8 cellular contexts compared by ENCODE assay signal in genomic region chr6:109690373-109690739, GRCh38. TPM values are rescaled to one million over a fixed set of nuclear protein-coding genes. Genes with fewer than 3 reads are reported as not detected.
A peak's percentile ranks its signal among the peaks of the same experiment; 100 is the strongest.
DNase-seq lines count a peak whose midpoint lies in the region; ATAC-seq, FAIRE-seq and TF ChIP-seq lines count a peak whose summit lies in the region.

No MANE protein-coding gene starts in this region.

- DNase-seq in DND-41 (peak; percentile 65), LHCN-M2 (ENCODE audit: low read depth) (peak; percentile 8), T-helper 9 cell (peak; percentile 54), K562 (ENCODE audit: extremely low read depth in 1 of 4, low spot score in 3 of 4) (peak; percentile 32 to 72 (median 57)), immature natural killer cell (peak; percentile 32 to 48 (median 46)), globus pallidus (ENCODE audit: low spot score) (no peak)
- peak; percentile 62 for DNase-seq in stimulated activated CD4-positive, alpha-beta T cell treated with anti-CD3 and anti-CD28 coated beads, Interleukin-12 subunit alpha, Interleukin-12 subunit beta, amount 100 ng/mL, for 4 hours

- no peaks in the 10 kb centered on the region for H3K36me3 ChIP-seq in DND-41 (ENCODE audit: insufficient read depth, low read length)
- H3K36me3 ChIP-seq in K562 (ENCODE audit: control insufficient read depth, insufficient read depth, low read length) = no peaks in the 10 kb centered on the region

- H3K4me3 Mint-ChIP-seq in immature natural killer cell = peak overlapping the region; percentile 93 to 98 (median 96)

- no TSS peak for BruUV-seq in K562 (replicated peaks; lab: Mats Ljungman, UMichigan)

- H3K4me1 Mint-ChIP-seq in immature natural killer cell = peaks cover 21 to 48% of the 10 kb centered on the region in 2 donors

- peak overlapping the region; percentile 96 for H2AFZ ChIP-seq in DND-41 (ENCODE audit: low read depth, low read length)
- H2AFZ ChIP-seq in K562 (ENCODE audit: low read depth, low read length) = peak overlapping the region; percentile 99

- peaks cover 0 to 10% (median 0%) of the 10 kb centered on the region in 3 donors for H3K36me3 Mint-ChIP-seq in immature natural killer cell

- ATAC-seq in DND-41 (ENCODE audit: insufficient read depth, low read depth) (peak; percentile 47), GM21723 (IDR thresholded peaks at IDR 0.05; ENCODE audit: unreplicated experiment) (peak; percentile 40), K562 (peak; percentile 74)

- H4K20me1 ChIP-seq in DND-41 (ENCODE audit: insufficient read depth, low read length) = no peaks in the 10 kb centered on the region
- H4K20me1 ChIP-seq in K562 (replicated peaks; ENCODE audit: control insufficient read depth, insufficient read depth, low read length) = no peaks in the 10 kb centered on the region

- peak overlapping the region; percentile 90 for H3K4me2 ChIP-seq in DND-41 (ENCODE audit: insufficient read depth, low read length)
- H3K4me2 ChIP-seq in K562 (ENCODE audit: insufficient read depth, low read length) = peak overlapping the region; percentile 96

- no peaks in the 10 kb centered on the region for H3K27me3 ChIP-seq in DND-41 (ENCODE audit: insufficient read depth, low read length, poor library complexity)
- H3K27me3 ChIP-seq in K562 (ENCODE audit: control insufficient read depth in 2 of 2, insufficient read depth in 2 of 2, low read length in 2 of 2) = peaks cover 2 to 4% of the 10 kb centered on the region in 2 experiments; a peak in 2 of 5 replicates

- peak overlapping the region; percentile 68 for H3K9ac ChIP-seq in DND-41 (ENCODE audit: low read depth, low read length)
- H3K9ac ChIP-seq in K562 (ENCODE audit: insufficient read depth in 1 of 2, low read depth in 2 of 2, low read length in 2 of 2) = peak overlapping the region; percentile 66 to 83

- WGBS in K562 (ENCODE audit: insufficient coverage, low coverage, missing lambda C conversion rate) = 9% methylated on average over 24 of the region's 24 CpGs

- no peak for TF ChIP-seq POLR2A in K562 (conservative IDR thresholded peaks at IDR 0.05)

- no peaks in the 10 kb centered on the region for H3K9me1 ChIP-seq in K562 (ENCODE audit: control insufficient read depth, insufficient read depth, low read length)

- H3K9me3 ChIP-seq in DND-41 (ENCODE audit: insufficient read depth, low read length, severe bottlenecking) (no peaks in the 10 kb centered on the region), K562 (replicated peaks; ENCODE audit: control insufficient read depth, insufficient read depth, low read depth, low read length) (no peaks in the 10 kb centered on the region)

- FAIRE-seq in K562 (lab: Jason Lieb, UNC) = no peak

- CTCF ChIA-PET in K562 (lab: Yijun Ruan, JAX; ENCODE audit: low intra/inter-chr PET ratio) = no interaction called here

- in situ Hi-C loops in K562 (cut with MboI) = no loop called here

- peaks cover 0 to 8% (median 0%) of the 10 kb centered on the region in 3 donors for H3K27me3 Mint-ChIP-seq in immature natural killer cell (ENCODE audit: low read depth in 3 of 3)

- TF ChIP-seq EP300 in K562 (IDR thresholded peaks at IDR 0.05; ENCODE audit: low read length) = no peak

- no peak for TF ChIP-seq CTCF in DND-41 (IDR thresholded peaks at IDR 0.05; ENCODE audit: borderline replicate concordance, extremely low read depth, low read length, poor library complexity, severe bottlenecking)
- TF ChIP-seq CTCF in K562 (IDR thresholded peaks at IDR 0.05 in 2 of 3, conservative IDR thresholded peaks at IDR 0.05 in 1 of 3; ENCODE audit: insufficient read depth in 2 of 3, low read depth in 1 of 3, low read length in 3 of 3) = no peak

- H3K27ac Mint-ChIP-seq in immature natural killer cell = peak overlapping the region; percentile 92 to 97 (median 94)

- H3K79me2 ChIP-seq in DND-41 (ENCODE audit: insufficient read depth, low read length) (no peaks in the 10 kb centered on the region), K562 (ENCODE audit: control insufficient read depth, insufficient read depth, low read length) (no peaks in the 10 kb centered on the region)

- no peaks in the 10 kb centered on the region for H3K9me3 Mint-ChIP-seq in immature natural killer cell

- peak overlapping the region; percentile 63 to 83 for H3K4me3 ChIP-seq in DND-41 (ENCODE audit: low read depth in 1 of 2, low read length in 2 of 2)
- H3K4me3 ChIP-seq in K562 = peak overlapping the region; percentile 55

- H3K4me1 ChIP-seq in DND-41 (ENCODE audit: insufficient read depth, low read length) (peaks cover 28% of the 10 kb centered on the region), K562 (replicated peaks in 1 of 2; ENCODE audit: control insufficient read depth in 2 of 2, insufficient read depth in 2 of 2, low read length in 2 of 2) (peaks cover 0 to 12% of the 10 kb centered on the region in 2 experiments; a peak in 3 of 5 replicates)

- intact Hi-C loops in K562 (cut with micrococcal nuclease) = loop anchor here (5.0 to 10.0 kb wide), 2 partner anchors 163 to 506 kb away; no protein-coding TSS in a partner anchor

- H3K27ac ChIP-seq in DND-41 (ENCODE audit: low read length) (peak overlapping the region; percentile 78), K562 (ENCODE audit: extremely low read depth, low read depth, low read length) (no peak overlapping the region; the same call in 2 of the 3 replicates)

- TF ChIP-seq RAD21 in K562 (CRISPR knock-in tag; conservative IDR thresholded peaks at IDR 0.05 in 1 of 2, IDR thresholded peaks at IDR 0.05 in 1 of 2) = no peak

- POLR2A ChIA-PET in K562 (lab: Yijun Ruan, JAX) = interaction anchor here (0.5 to 1.3 kb wide), 2 partner anchors 26 to 490 kb away, joined by 3 to 4 read pairs; no protein-coding TSS in a partner anchor

TF ChIP-seq in K562, 482 proteins besides CTCF, POLR2A, EP300 and RAD21 (continues in another document):
- TF ChIP-seq RFX1 (IDR thresholded peaks at IDR 0.05) = peak; percentile 76

RNA-seq across cellular contexts. Expression of gene AK9, which starts 0.6 kb away (rescaled TPM):
- total RNA-seq in LHCN-M2 (2014; rRNA removed) (1.2 and 1.9 TPM in 2 replicates), K562 (2014; rRNA removed) (0.59 and 0.78 TPM in 2 replicates), K562 (2014; rRNA removed; fragmentation: Illumina TruSeq; extraction: Trizol) (0.91 and 0.96 TPM in 2 replicates), K562 (2015; rRNA removed; fragmentation: Illumina TruSeq; extraction: Trizol) (0.79 and 1.3 TPM in 2 replicates), K562 (2021) (0.93 and 1.1 TPM in 2 replicates)
- 0.95 TPM for polyA plus RNA-seq in LHCN-M2 (2012)
- 1.0 and 1.2 TPM in 2 replicates for total RNA-seq in K562 (2011; cell fraction: chromatin; rRNA removed; ENCODE audit: low replicate concordance)
- total RNA-seq in K562 (2011; cell fraction: nucleolus; rRNA removed) = 0.26 TPM in 1 of 2 replicates, not detected in the other
- 0.38 and 0.59 TPM in 2 replicates for total RNA-seq in K562 (2011; cell fraction: nucleoplasm; rRNA removed)
- polyA plus RNA-seq in K562 (2011; rRNA removed) (0.66 and 1.3 TPM in 2 replicates), K562 (2014; fragmentation: Illumina TruSeq; extraction: Trizol) (0.68 and 1.4 TPM in 2 replicates), K562 (2014; fragmentation: Nextera tagmentation; extraction: Ambion mirVana) (1 to 10 TPM; 1.2 to 1.9 TPM), K562 (2014; rRNA removed) (0.60 and 2.2 TPM in 2 replicates), immature natural killer cell (1 to 10 TPM; 6.3 to 9.2 (median 9.1) TPM)
- 0.21 and 0.32 TPM in 2 replicates for polyA plus RNA-seq in K562 (2011; cell fraction: cytosol; rRNA removed)
- 0.70 and 1.0 TPM in 2 replicates for polyA plus RNA-seq in K562 (2011; cell fraction: nucleus; rRNA removed)
- polyA plus RNA-seq in K562 (2012) = 0.94 and 1.9 TPM in 2 replicates
- polyA minus RNA-seq in K562 (2011; rRNA and poly(A)+ RNA removed) = 0.36 and 0.88 TPM in 2 replicates
- not detected in 2 replicates for polyA minus RNA-seq in K562 (2011; cell fraction: cytosol; rRNA and poly(A)+ RNA removed)
- 0.40 and 0.44 TPM in 2 replicates for polyA minus RNA-seq in K562 (2011; cell fraction: nucleus; rRNA and poly(A)+ RNA removed)

RNA-seq across cellular contexts. Expression of gene FIG4, which starts 0.7 kb away (rescaled TPM):
- total RNA-seq in LHCN-M2 (2014; rRNA removed) (8.7 and 15.7 TPM in 2 replicates), K562 (2014; rRNA removed) (3.4 and 4.9 TPM in 2 replicates), K562 (2014; rRNA removed; fragmentation: Illumina TruSeq; extraction: Trizol) (5.3 and 5.6 TPM in 2 replicates), K562 (2015; rRNA removed; fragmentation: Illumina TruSeq; extraction: Trizol) (4.3 and 5.0 TPM in 2 replicates), K562 (2021) (4.8 and 5.5 TPM in 2 replicates)
- 8.0 TPM for polyA plus RNA-seq in LHCN-M2 (2012)
- total RNA-seq in K562 (2011; cell fraction: chromatin; rRNA removed; ENCODE audit: low replicate concordance) = 3.1 and 7.0 TPM in 2 replicates
- 1.7 and 2.1 TPM in 2 replicates for total RNA-seq in K562 (2011; cell fraction: nucleolus; rRNA removed)
- 1.7 and 2.1 TPM in 2 replicates for total RNA-seq in K562 (2011; cell fraction: nucleoplasm; rRNA removed)
- polyA plus RNA-seq in K562 (2011; rRNA removed) (4.9 and 6.8 TPM in 2 replicates), K562 (2014; fragmentation: Illumina TruSeq; extraction: Trizol) (3.7 and 4.8 TPM in 2 replicates), K562 (2014; fragmentation: Nextera tagmentation; extraction: Ambion mirVana) (1 to 10 TPM; 1.5 to 1.8 TPM), K562 (2014; rRNA removed) (3.9 and 6.0 TPM in 2 replicates), immature natural killer cell (10 to 100 TPM; 38.4 to 43.2 (median 39.7) TPM)
- polyA plus RNA-seq in K562 (2011; cell fraction: cytosol; rRNA removed) = 1.4 and 2.7 TPM in 2 replicates
- 3.0 and 4.2 TPM in 2 replicates for polyA plus RNA-seq in K562 (2011; cell fraction: nucleus; rRNA removed)
- 4.6 and 7.3 TPM in 2 replicates for polyA plus RNA-seq in K562 (2012)
- polyA minus RNA-seq in K562 (2011; rRNA and poly(A)+ RNA removed) = 6.3 and 7.0 TPM in 2 replicates
- polyA minus RNA-seq in K562 (2011; cell fraction: cytosol; rRNA and poly(A)+ RNA removed) = 2.8 and 4.7 TPM in 2 replicates
- polyA minus RNA-seq in K562 (2011; cell fraction: nucleus; rRNA and poly(A)+ RNA removed) = 3.1 and 6.1 TPM in 2 replicates
